Comparison of ENCODE assay signal across 21 cellular contexts in the genomic region with DNA sequence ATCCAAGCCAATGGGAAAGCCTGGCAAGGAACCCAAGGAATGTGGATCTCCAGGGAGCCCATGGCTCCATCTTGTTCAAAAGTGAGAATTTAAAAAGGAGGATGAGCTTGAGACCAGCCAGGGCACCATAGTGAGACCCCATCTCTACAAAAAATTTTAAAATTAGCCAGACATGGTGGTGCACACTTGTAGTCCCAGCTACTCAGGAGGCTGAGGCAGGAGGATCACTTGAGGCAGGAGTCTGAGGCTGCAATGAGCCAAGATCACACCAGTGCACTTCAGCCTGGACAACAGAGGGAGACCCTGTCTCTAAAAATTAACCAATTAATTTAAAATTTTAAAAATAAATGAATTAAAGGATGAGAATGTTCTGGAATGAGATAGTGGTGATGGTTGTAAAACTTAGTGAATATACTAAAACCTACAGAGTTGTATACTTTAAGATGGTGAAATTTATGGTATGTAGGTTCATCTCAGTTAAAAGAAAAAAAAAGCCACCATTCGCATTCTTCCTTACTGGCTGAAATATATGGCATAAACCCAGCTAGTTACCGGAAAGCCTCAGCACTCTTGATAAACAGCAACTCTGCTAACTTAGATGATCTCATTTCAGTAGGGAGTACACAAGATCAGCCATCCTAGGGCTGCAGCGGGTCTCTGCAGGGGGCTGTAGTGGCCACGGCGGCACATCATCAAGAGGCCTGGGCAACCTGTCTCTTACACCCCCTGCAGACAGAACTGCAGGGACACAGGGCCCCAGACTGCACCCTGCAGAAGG.
"Had no signal": no experiment of that assay in that cellular context is flagged by ENCODE, and none has a peak within 500 bp of the region (broad histone marks: within the 10 kb centered on the region; RNA-seq: fewer than 3 reads in every experiment).

No MANE protein-coding gene starts in this region.

- DNase-seq: activated CD4-positive, alpha-beta T cell treated with anti-CD3 and anti-CD28 coated beads for 4 hours; activated CD8-positive, alpha-beta memory T cell treated with anti-CD3 and anti-CD28 coated beads, Interleukin-2, amount 50 U/mL, for 4 hours; activated CD8-positive, alpha-beta T cell treated with anti-CD3 and anti-CD28 coated beads for 36 hours; activated gamma-delta T cell treated with Interleukin-2 at 50 U/mL for 16 hours; activated naive CD8-positive, alpha-beta T cell treated with anti-CD3 and anti-CD28 coated beads, Interleukin-2, amount 10 ng/mL, durations not matched to agents 7 days and 5 days; activated T-cell treated with anti-CD3 and anti-CD28 coated beads, Interleukin-2, amount 50 U/mL, for 72 hours; aorta; central memory CD4-positive, alpha-beta T cell; cortex of kidney; effector CD8-positive, alpha-beta T cell; foreskin keratinocyte; mucosa of descending colon; naive thymus-derived CD8-positive, alpha-beta T cell; spleen; stimulated activated CD4-positive, alpha-beta T cell treated with anti-CD3 and anti-CD28 coated beads, Interleukin-1b, Interleukin-23, amount 100 ng/mL, for 48 hours; stimulated activated naive CD4-positive, alpha-beta T cell; SW 1271; WERI-Rb-1 had no signal

- H3K9me3 ChIP-seq: mucosa of descending colon, spleen had no signal

- H3K4me3 ChIP-seq: mucosa of descending colon, spleen had no signal

- H3K4me3 Mint-ChIP-seq: activated CD8-positive, alpha-beta T cell treated with anti-CD3 and anti-CD28 coated beads for 36 hours; activated naive CD8-positive, alpha-beta T cell treated with anti-CD3 and anti-CD28 coated beads, Interleukin-2, amount 10 ng/mL, durations not matched to agents 7 days and 5 days; activated T-cell treated with anti-CD3 and anti-CD28 coated beads, Interleukin-2, amount 50 U/mL, for 72 hours had no signal

- H3K9me3 Mint-ChIP-seq: activated CD8-positive, alpha-beta T cell treated with anti-CD3 and anti-CD28 coated beads for 36 hours; activated naive CD8-positive, alpha-beta T cell treated with anti-CD3 and anti-CD28 coated beads, Interleukin-2, amount 10 ng/mL, durations not matched to agents 7 days and 5 days; activated T-cell treated with anti-CD3 and anti-CD28 coated beads, Interleukin-2, amount 50 U/mL, for 72 hours; naive thymus-derived CD8-positive, alpha-beta T cell had no signal

- ATAC-seq: activated CD8-positive, alpha-beta T cell treated with anti-CD3 and anti-CD28 coated beads for 36 hours; activated T-cell treated with anti-CD3 and anti-CD28 coated beads, Interleukin-2, amount 50 U/mL, for 72 hours; foreskin keratinocyte; mucosa of descending colon; naive thymus-derived CD8-positive, alpha-beta T cell; sciatic nerve had no signal

- H3K27ac ChIP-seq: foreskin keratinocyte, spleen, WERI-Rb-1 had no signal

- H3K4me1 ChIP-seq: foreskin keratinocyte had no signal

- H3K27ac Mint-ChIP-seq: activated CD8-positive, alpha-beta T cell treated with anti-CD3 and anti-CD28 coated beads for 36 hours; activated naive CD8-positive, alpha-beta T cell treated with anti-CD3 and anti-CD28 coated beads, Interleukin-2, amount 10 ng/mL, durations not matched to agents 7 days and 5 days; activated T-cell treated with anti-CD3 and anti-CD28 coated beads, Interleukin-2, amount 50 U/mL, for 72 hours; naive thymus-derived CD8-positive, alpha-beta T cell; type B pancreatic cell had no signal

- H3K27me3 ChIP-seq: foreskin keratinocyte had no signal

- FAIRE-seq: islet of Langerhans had no signal

- H3K36me3 ChIP-seq: spleen had no signal
